ENCODE assay signal across 20 cellular contexts in genomic region chr13:111245781-111246384, GRCh38.
A peak's percentile ranks its signal among the peaks of the same experiment; 100 is the strongest.
DNase-seq lines count a peak whose midpoint lies in the region; ATAC-seq, FAIRE-seq and TF ChIP-seq lines count a peak whose summit lies in the region.
"Had no signal": no experiment of that assay in that cellular context is flagged by ENCODE, and none has a peak within 500 bp of the region (broad histone marks: within the 10 kb centered on the region; RNA-seq: fewer than 3 reads in every experiment).

No MANE protein-coding gene starts in this region.

- CTCF ChIA-PET in HEK293T (lab: Yijun Ruan, JAX): no interaction called here

- H3K4me3 ChIP-seq in AG09309 (ENCODE audit: control insufficient read depth, low read depth, low read length) (no peak overlapping the region), bronchial epithelial cell (ENCODE audit: low read depth, low read length) (no peak overlapping the region)
- no peak overlapping the region for H3K4me3 ChIP-seq in effector memory CD4-positive, alpha-beta T cell (ENCODE audit: insufficient read depth, low read depth, low read length, poor library complexity, severe bottlenecking)
- H3K4me3 ChIP-seq: hepatocyte, sigmoid colon had no signal

- H3K27me3 ChIP-seq in bronchial epithelial cell (ENCODE audit: control insufficient read depth, insufficient read depth, low read length) (no peaks in the 10 kb centered on the region), foreskin keratinocyte (no peaks in the 10 kb centered on the region)
- no peaks in the 10 kb centered on the region for H3K27me3 ChIP-seq in effector memory CD4-positive, alpha-beta T cell (replicated peaks; ENCODE audit: control insufficient read depth, insufficient read depth, low read length, poor library complexity, severe bottlenecking)
- H3K27me3 ChIP-seq: hepatocyte, sigmoid colon had no signal

- no peaks in the 10 kb centered on the region for H3K4me1 ChIP-seq in foreskin keratinocyte
- no peaks in the 10 kb centered on the region for H3K4me1 ChIP-seq in effector memory CD4-positive, alpha-beta T cell (ENCODE audit: control insufficient read depth, insufficient read depth, low read length, poor library complexity, severe bottlenecking)

- no peak for ATAC-seq in foreskin keratinocyte
- ATAC-seq: left ventricle myocardium superior, WTC11 had no signal

- FAIRE-seq in GM19239 (lab: Jason Lieb, UNC) (peak; percentile 44), bronchial epithelial cell (lab: Jason Lieb, UNC) (no peak)

- POLR2A ChIA-PET in HEK293T (lab: Yijun Ruan, JAX): no interaction called here

- no peak for TF ChIP-seq CTCF in AG09309 (IDR thresholded peaks at IDR 0.05; ENCODE audit: control insufficient read depth, insufficient read depth, low read depth, low read length, missing control alignments)
- no peak for TF ChIP-seq CTCF in bronchial epithelial cell (IDR thresholded peaks at IDR 0.05; ENCODE audit: insufficient read depth, low read length, severe bottlenecking)
- TF ChIP-seq CTCF in foreskin keratinocyte (conservative IDR thresholded peaks at IDR 0.05): no peak

- no peaks in the 10 kb centered on the region for H3K9me3 ChIP-seq in effector memory CD4-positive, alpha-beta T cell (ENCODE audit: control insufficient read depth, low read length)
- H3K9me3 ChIP-seq: sigmoid colon had no signal

- H3K36me3 ChIP-seq in bronchial epithelial cell (ENCODE audit: control insufficient read depth, insufficient read depth, low read length): peaks cover 3% of the 10 kb centered on the region
- H3K36me3 ChIP-seq in effector memory CD4-positive, alpha-beta T cell (ENCODE audit: control insufficient read depth, insufficient read depth, low read length): peaks cover 18% of the 10 kb centered on the region

- no peak overlapping the region for H3K27ac ChIP-seq in foreskin keratinocyte
- no peak overlapping the region for H3K27ac ChIP-seq in effector memory CD4-positive, alpha-beta T cell (ENCODE audit: insufficient read depth, low read length, poor library complexity, severe bottlenecking)
- H3K27ac ChIP-seq: hepatocyte, sigmoid colon had no signal

- peak; percentile 63 for DNase-seq in AG09309 (ENCODE audit: low read depth)
- DNase-seq in GM19239 (ENCODE audit: insufficient read length, low spot score): no peak
- DNase-seq in bronchial epithelial cell (ENCODE audit: low read depth): peak; percentile 52
- peak; percentile 4 to 15 for DNase-seq in foreskin keratinocyte
- DNase-seq in anterior cingulate cortex (lab: John Stamatoyannopoulos, UW): no peak
- DNase-seq in HEK293T (ENCODE audit: extremely low spot score): no peak
- DNase-seq in effector memory CD4-positive, alpha-beta T cell: no peak
- DNase-seq: activated CD4-positive, alpha-beta memory T cell treated with anti-CD3 and anti-CD28 coated beads, Interleukin-2, amount 10 ng/mL, durations not matched to agents 7 days and 5 days; CD4-positive, alpha-beta memory T cell; Kasumi-1; left ventricle myocardium superior; NCI-H1105; NCI-H2029 treated with DMSO at 0.1 percent for 48 hours; NCI-H345; NCI-H82; sigmoid colon; stimulated activated CD8-positive, alpha-beta memory T cell treated with anti-CD3 and anti-CD28 coated beads, Interleukin-4, amount 100 ng/mL, for 48 hours; substantia nigra had no signal

TF ChIP-seq in HEK293T, 16 proteins besides CTCF, POLR2A, EP300 and RAD21:
- TF ChIP-seq LEF1 (IDR thresholded peaks at IDR 0.05; ENCODE audit: borderline replicate concordance) (no peak), BHLHE40 (IDR thresholded peaks at IDR 0.05; ENCODE audit: borderline replicate concordance) (no peak), CTBP1 (IDR thresholded peaks at IDR 0.05; ENCODE audit: borderline replicate concordance) (no peak)

Comparison
In these comparisons a context has a peak if more than half of its experiments do, and no peak if none do; other contexts are left out.
1. DNase-seq: peak in AG09309 (single experiment), bronchial epithelial cell (single experiment) and foreskin keratinocyte (2 of 2); none in GM19239 (single experiment), anterior cingulate cortex (0 of 58), HEK293T (single experiment) and effector memory CD4-positive, alpha-beta T cell (0 of 3).